Comparison of ENCODE assay signal across 8 cellular contexts in the genomic region with DNA sequence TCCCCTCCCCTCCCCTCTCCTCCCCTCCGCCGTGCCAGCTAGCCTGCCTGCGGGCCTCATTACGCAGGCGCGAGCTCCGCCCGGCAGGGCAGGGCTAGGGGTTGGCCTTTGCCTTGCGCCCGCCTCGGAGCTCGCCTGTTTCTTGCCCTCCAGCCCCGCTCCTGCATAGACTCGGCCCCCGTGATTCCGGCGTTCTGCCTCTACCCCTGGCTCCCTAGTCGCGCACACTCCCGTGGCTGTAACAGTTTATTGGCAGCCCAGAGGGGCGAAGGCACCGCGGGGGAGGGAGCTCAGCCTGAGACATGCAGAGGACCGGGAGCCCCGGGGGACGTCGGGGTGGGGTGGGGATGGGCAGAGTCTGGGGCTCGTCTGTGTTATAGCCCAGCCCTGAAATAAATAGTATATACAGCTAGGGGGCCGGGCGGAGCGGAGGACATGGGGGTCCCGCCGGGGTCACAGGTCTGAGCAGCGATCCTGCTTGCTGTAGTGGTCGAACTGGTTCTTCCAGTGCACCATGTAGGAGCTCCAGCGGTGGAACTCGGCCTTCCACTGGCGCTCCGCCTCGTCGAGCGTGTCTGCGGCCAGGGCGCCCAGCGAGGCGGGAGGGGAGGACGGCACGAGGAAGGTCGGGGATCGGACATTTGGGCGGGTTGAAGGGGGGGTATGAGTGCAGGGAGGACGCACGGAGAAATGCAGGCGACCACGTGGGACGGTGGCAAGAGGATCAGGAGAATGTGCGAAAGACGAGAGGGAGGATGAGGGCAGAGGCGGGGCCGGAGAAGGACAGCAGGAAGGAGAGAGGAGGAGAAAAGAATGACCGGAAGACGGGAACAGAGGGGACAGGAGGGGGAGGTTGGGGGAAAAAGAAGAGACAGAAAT.
DNase-seq lines count a peak whose midpoint lies in the region; ATAC-seq lines count a peak whose summit lies in the region.

No MANE protein-coding gene starts in this region.

- H3K27ac Mint-ChIP-seq in memory B cell: no peak overlapping the region

- H3K4me1 Mint-ChIP-seq in memory B cell: peaks cover 32% of the 10 kb centered on the region

- H3K27me3 Mint-ChIP-seq in memory B cell: peaks cover 22% of the 10 kb centered on the region

- no peaks in the 10 kb centered on the region for H3K9me3 Mint-ChIP-seq in memory B cell

- peak; percentile 63 for ATAC-seq in GM19452 (IDR thresholded peaks at IDR 0.05; ENCODE audit: unreplicated experiment)
- ATAC-seq in memory B cell (ENCODE audit: low read depth): peak; percentile 79

- peak; percentile 96 for DNase-seq in CD1c-positive myeloid dendritic cell (ENCODE audit: extremely low spot score)
- peak; percentile 93 for DNase-seq in HPDE6-E6E7 (ENCODE audit: extremely low spot score)
- peak; percentile 41 for DNase-seq in NK-92 (lab: John Stamatoyannopoulos, UW; ENCODE audit: unreplicated experiment)
- DNase-seq in activated CD8-positive, alpha-beta memory T cell treated with anti-CD3 and anti-CD28 coated beads for 1 hour (ENCODE audit: extremely low read depth in 1 of 2, low read depth in 1 of 2): peak; percentile 77 to 86
- DNase-seq in effector CD8-positive, alpha-beta T cell (lab: John Stamatoyannopoulos, UW): peak; percentile 87
- DNase-seq in memory B cell (ENCODE audit: low spot score in 2 of 2): peak; percentile 87 to 90
- peak; percentile 83 to 87 (median 86) for DNase-seq in stimulated activated CD4-positive, alpha-beta T cell treated with anti-CD3 and anti-CD28 coated beads, TNF-alpha, amount 100 ng/mL, for 48 hours (ENCODE audit: low read depth in 3 of 3)

- H3K36me3 Mint-ChIP-seq in memory B cell: peaks cover 28% of the 10 kb centered on the region

- peak overlapping the region; percentile 86 for H3K4me3 Mint-ChIP-seq in memory B cell

Comparison
In these comparisons a context has a peak if more than half of its experiments do, and no peak if none do; other contexts are left out.
1. Peak in every context shown above with its lines: DNase-seq and ATAC-seq.
2. DNase-seq: peak in every context shown above with its lines; median percentile 96 in CD1c-positive myeloid dendritic cell; 93 in HPDE6-E6E7; 88 in memory B cell; 87 in effector CD8-positive, alpha-beta T cell; 86 in stimulated activated CD4-positive, alpha-beta T cell treated with anti-CD3 and anti-CD28 coated beads, TNF-alpha, amount 100 ng/mL, for 48 hours; 82 in activated CD8-positive, alpha-beta memory T cell treated with anti-CD3 and anti-CD28 coated beads for 1 hour; 41 in NK-92.